Comparison of ENCODE assay signal across 10 cellular contexts in genomic region chr9:94806307-94806893, GRCh38.
DNase-seq lines count a peak whose midpoint lies in the region; ATAC-seq, FAIRE-seq and TF ChIP-seq lines count a peak whose summit lies in the region.
"Had no signal": no experiment of that assay in that cellular context is flagged by ENCODE, and none has a peak within 500 bp of the region (broad histone marks: within the 10 kb centered on the region; RNA-seq: fewer than 3 reads in every experiment).

No MANE protein-coding gene starts in this region.

- no peaks in the 10 kb centered on the region for H3K36me3 Mint-ChIP-seq in WTC11

- H3K36me3 ChIP-seq in keratinocyte (ENCODE audit: control insufficient read depth in 2 of 2, extremely low read depth in 1 of 2, insufficient read depth in 2 of 2, low read length in 2 of 2), result peaks cover 0 to 2% of the 10 kb centered on the region in 2 experiments

- peak overlapping the region; percentile 79 for H3K4me2 ChIP-seq in keratinocyte (ENCODE audit: control insufficient read depth, extremely low read depth, insufficient read depth, low read depth, low read length)

- peak overlapping the region; percentile 82 for H3K9ac ChIP-seq in keratinocyte (ENCODE audit: control insufficient read depth, extremely low read depth, insufficient read depth, low read length)

- FAIRE-seq in keratinocyte (lab: Jason Lieb, UNC), result no peak

- CTCF ChIA-PET in RWPE1 (lab: Yijun Ruan, JAX) (interaction anchor here (1.1 kb wide), 1 partner anchor 321 kb away, joined by 3 read pairs; no protein-coding TSS in a partner anchor), WTC11 (lab: Charles Lee) (no interaction called here)

- dilution Hi-C loops in keratinocyte (cut with MboI; ENCODE audit: extremely low pct_ligation_motif_present, low sequenced_read_pairs), result no loop called here

- no peaks in the 10 kb centered on the region for H3K79me2 ChIP-seq in keratinocyte (ENCODE audit: control insufficient read depth, insufficient read depth, low read length)

- H3K4me3 ChIP-seq in keratinocyte (ENCODE audit: control insufficient read depth in 2 of 3, extremely low read depth in 1 of 3, insufficient read depth in 2 of 3, low read depth in 1 of 3, low read length in 3 of 3), result no peak overlapping the region

- H3K27me3 ChIP-seq in keratinocyte (ENCODE audit: control insufficient read depth, extremely low read depth, insufficient read depth, low read length), result no peaks in the 10 kb centered on the region

- ATAC-seq in WTC11 (no peak), HG02642 (IDR thresholded peaks at IDR 0.05; ENCODE audit: poor library complexity, unreplicated experiment) (no peak)

- no peaks in the 10 kb centered on the region for H4K20me1 ChIP-seq in keratinocyte (ENCODE audit: control insufficient read depth, extremely low read depth, insufficient read depth, low read length)

- no peak overlapping the region for H3K27ac Mint-ChIP-seq in WTC11
- H3K27ac Mint-ChIP-seq: activated naive CD4-positive, alpha-beta T cell treated with anti-CD3 and anti-CD28 coated beads, Interleukin-2, amount 50 U/mL, for 24 hours had no signal

- H3K27me3 Mint-ChIP-seq in WTC11 (ENCODE audit: low read depth), result no peaks in the 10 kb centered on the region
- H3K27me3 Mint-ChIP-seq: activated naive CD4-positive, alpha-beta T cell treated with anti-CD3 and anti-CD28 coated beads, Interleukin-2, amount 50 U/mL, for 24 hours had no signal

- H3K4me1 Mint-ChIP-seq in WTC11, result peaks cover 13% of the 10 kb centered on the region

- POLR2A ChIA-PET in RWPE1 (lab: Yijun Ruan, JAX; ENCODE audit: low non-redundant PET) (no interaction called here), WTC11 (lab: Charles Lee) (no interaction called here)

- TF ChIP-seq CTCF in RWPE1 (conservative IDR thresholded peaks at IDR 0.05; ENCODE audit: low read depth) (no peak), keratinocyte (optimal IDR thresholded peaks at IDR 0.05 in 1 of 3, IDR thresholded peaks at IDR 0.05 in 1 of 3, conservative IDR thresholded peaks at IDR 0.05 in 1 of 3; ENCODE audit: extremely low read depth in 1 of 3, insufficient read depth in 2 of 3, low read length in 3 of 3) (no peak), WTC11 (IDR thresholded peaks at IDR 0.05) (no peak)

- H3K9me1 ChIP-seq in keratinocyte (ENCODE audit: control insufficient read depth, extremely low read depth, insufficient read depth, low read length), result no peaks in the 10 kb centered on the region

- H3K9me3 ChIP-seq in keratinocyte (ENCODE audit: control insufficient read depth, low read depth, low read length), result no peaks in the 10 kb centered on the region

- peaks cover 55% of the 10 kb centered on the region for H3K4me1 ChIP-seq in keratinocyte (ENCODE audit: control insufficient read depth, extremely low read depth, insufficient read depth, low read length)

- H3K4me3 Mint-ChIP-seq in WTC11, result no peak overlapping the region
- H3K4me3 Mint-ChIP-seq: activated naive CD4-positive, alpha-beta T cell treated with anti-CD3 and anti-CD28 coated beads, Interleukin-2, amount 50 U/mL, for 24 hours had no signal

- DNase-seq in NCI-H1105 treated with DMSO at 0.1 percent for 48 hours (lab: John Stamatoyannopoulos, UW) (peak; percentile 12), NCI-H1105 (lab: John Stamatoyannopoulos, UW) (no peak), RWPE1 (ENCODE audit: low spot score) (peak; percentile 56), keratinocyte (ENCODE audit: low read depth, low spot score) (no peak), substantia nigra (lab: John Stamatoyannopoulos, UW) (no peak), WTC11 (ENCODE audit: low spot score) (no peak), foreskin melanocyte (no peak)
- DNase-seq: NCI-H446 had no signal

- H3K9me3 Mint-ChIP-seq in WTC11, result no peaks in the 10 kb centered on the region
- H3K9me3 Mint-ChIP-seq: activated naive CD4-positive, alpha-beta T cell treated with anti-CD3 and anti-CD28 coated beads, Interleukin-2, amount 50 U/mL, for 24 hours had no signal

- H3K27ac ChIP-seq in RWPE1, result no peak overlapping the region
- peak overlapping the region; percentile 96 for H3K27ac ChIP-seq in keratinocyte (ENCODE audit: control insufficient read depth, insufficient read depth, low read length)
- H3K27ac ChIP-seq in substantia nigra (ENCODE audit: low read depth, low read length, poor library complexity, severe bottlenecking), result peak overlapping the region; percentile 46

- no peak overlapping the region for H2AFZ ChIP-seq in keratinocyte (ENCODE audit: control insufficient read depth, low read length)

TF ChIP-seq in WTC11, 78 proteins besides CTCF, POLR2A, EP300 and RAD21 (continues in another document):
- TF ChIP-seq ZNF671 (CRISPR knock-in tag; IDR thresholded peaks at IDR 0.05) (no peak), ETV6 (CRISPR knock-in tag; IDR thresholded peaks at IDR 0.05) (no peak), NFE2L1 (CRISPR knock-in tag; IDR thresholded peaks at IDR 0.05) (no peak), RELA (CRISPR knock-in tag; IDR thresholded peaks at IDR 0.05; ENCODE audit: borderline replicate concordance) (no peak), ZNF317 (CRISPR knock-in tag; IDR thresholded peaks at IDR 0.05; ENCODE audit: borderline replicate concordance, low read depth) (no peak), PRDM15 (CRISPR knock-in tag; IDR thresholded peaks at IDR 0.05) (no peak), ZBTB43 (CRISPR knock-in tag; IDR thresholded peaks at IDR 0.05) (no peak), CBFB (CRISPR knock-in tag; IDR thresholded peaks at IDR 0.05; ENCODE audit: low read depth) (no peak), ZNF396 (CRISPR knock-in tag; IDR thresholded peaks at IDR 0.05; ENCODE audit: borderline replicate concordance) (no peak), ZNF121 (CRISPR knock-in tag; IDR thresholded peaks at IDR 0.05) (no peak), CREM (CRISPR knock-in tag; IDR thresholded peaks at IDR 0.05) (no peak), NR2C2 (CRISPR knock-in tag; IDR thresholded peaks at IDR 0.05) (no peak), ESRRA (CRISPR knock-in tag; IDR thresholded peaks at IDR 0.05; ENCODE audit: borderline replicate concordance) (no peak), USF2 (CRISPR knock-in tag; IDR thresholded peaks at IDR 0.05) (no peak)

Comparison
In these comparisons a context has a peak if more than half of its experiments do, and no peak if none do; other contexts are left out.
1. DNase-seq: peak in NCI-H1105 treated with DMSO at 0.1 percent for 48 hours (single experiment) and RWPE1 (single experiment); none in NCI-H1105 (single experiment), keratinocyte (single experiment), substantia nigra (0 of 49), WTC11 (single experiment) and foreskin melanocyte (single experiment).